ENCODE assay signal across 4 cellular contexts in genomic region chr12:57276233-57276632, GRCh38. TPM values are rescaled to one million over a fixed set of nuclear protein-coding genes. Genes with fewer than 3 reads are reported as not detected.
"Had no signal": no experiment of that assay in that cellular context is flagged by ENCODE, and none has a peak within 500 bp of the region (broad histone marks: within the 10 kb centered on the region; RNA-seq: fewer than 3 reads in every experiment).

No MANE protein-coding gene starts in this region.

RNA-seq across cellular contexts. Expression of gene STAC3, which starts 25.2 kb away (rescaled TPM):
- polyA plus RNA-seq: naive thymus-derived CD8-positive, alpha-beta T cell; smooth muscle cell had no signal

RNA-seq across cellular contexts. Expression of gene NXPH4, which starts 59.6 kb away (rescaled TPM):
- total RNA-seq: sigmoid colon, skeletal muscle tissue had no signal
- polyA plus RNA-seq: naive thymus-derived CD8-positive, alpha-beta T cell had no signal
